In genomic region chr11:116276051-116277044, GRCh38 we compare ENCODE assay signal across 1 cellular context.
TF ChIP-seq lines count a peak whose summit lies in the region.

No MANE protein-coding gene starts in this region.

TF ChIP-seq in H1, 55 proteins besides CTCF, POLR2A, EP300 and RAD21:
- TF ChIP-seq TAF7 (optimal IDR thresholded peaks at IDR 0.05; ENCODE audit: borderline replicate concordance, low read depth, low read length) (peak; percentile 22), ATF3 (IDR thresholded peaks at IDR 0.05; ENCODE audit: insufficient read depth, low read depth, low read length) (0 out of 2 replicates have a peak, but pooled peaks have one; percentile 21), CHD7 (IDR thresholded peaks at IDR 0.05; ENCODE audit: insufficient replicate concordance, low read length) (no peak), KDM4A (IDR thresholded peaks at IDR 0.05; ENCODE audit: low read depth, low read length, severe bottlenecking) (peak; percentile 98), CBX8 (IDR thresholded peaks at IDR 0.05; ENCODE audit: borderline replicate concordance, low read depth, low read length) (no peak), PHF8 (conservative IDR thresholded peaks at IDR 0.05; ENCODE audit: low read depth, low read length) (peak; percentile 60), SIN3A (conservative IDR thresholded peaks at IDR 0.05 in 1 of 2, IDR thresholded peaks at IDR 0.05 in 1 of 2; ENCODE audit: low read depth in 1 of 2, low read length in 2 of 2) (0 out of 4 replicates have a peak, but pooled peaks of 1 of the 2 experiments have one; percentile 59), USF2 (IDR thresholded peaks at IDR 0.05; ENCODE audit: low read length) (0 out of 2 replicates have a peak, but pooled peaks have one; percentile 12), BACH1 (IDR thresholded peaks at IDR 0.05; ENCODE audit: low read length) (0 out of 2 replicates have a peak, but pooled peaks have one; percentile 33), TCF12 (IDR thresholded peaks at IDR 0.05; ENCODE audit: low read depth, low read length) (no peak), TBP (IDR thresholded peaks at IDR 0.05; ENCODE audit: low read depth, low read length) (peak; percentile 21; the same call in 1 of the 2 replicates), CHD2 (IDR thresholded peaks at IDR 0.05; ENCODE audit: low read length) (peak; percentile 29; the same call in 1 of the 2 replicates), SP2 (IDR thresholded peaks at IDR 0.05; ENCODE audit: low read length) (peak; percentile 81), CEBPB (IDR thresholded peaks at IDR 0.05; ENCODE audit: low read depth, low read length) (peak; percentile 33; the same call in 1 of the 2 replicates), YY1 (IDR thresholded peaks at IDR 0.05; ENCODE audit: low read depth, low read length) (0 out of 2 replicates have a peak, but pooled peaks have one; percentile 53), BRCA1 (IDR thresholded peaks at IDR 0.05; ENCODE audit: low read depth, low read length) (0 out of 2 replicates have a peak, but pooled peaks have one; percentile 3), HDAC2 (IDR thresholded peaks at IDR 0.05; ENCODE audit: borderline replicate concordance in 1 of 2, low read depth in 2 of 2, low read length in 2 of 2) (no peak), CBX5 (IDR thresholded peaks at IDR 0.05; ENCODE audit: low read depth, low read length) (no peak), SRF (IDR thresholded peaks at IDR 0.05; ENCODE audit: low read depth, low read length) (no peak), SP4 (IDR thresholded peaks at IDR 0.05; ENCODE audit: low read length) (0 out of 2 replicates have a peak, but pooled peaks have one; percentile 45), JUN (IDR thresholded peaks at IDR 0.05; ENCODE audit: low read depth, low read length) (no peak), EGR1 (IDR thresholded peaks at IDR 0.05; ENCODE audit: borderline replicate concordance, low read depth, low read length) (peak; percentile 29; the same call in 1 of the 2 replicates), ASH2L (IDR thresholded peaks at IDR 0.05; ENCODE audit: low read length) (peak; percentile 61), CREB1 (IDR thresholded peaks at IDR 0.05) (peak; percentile 41; the same call in 1 of the 2 replicates), JUND (IDR thresholded peaks at IDR 0.05; ENCODE audit: low read length) (peak; percentile 38; the same call in 1 of the 2 replicates), ZNF274 (IDR thresholded peaks at IDR 0.05; ENCODE audit: borderline replicate concordance, extremely low read depth, low read length) (no peak), MAX (IDR thresholded peaks at IDR 0.05) (peak; percentile 70; the same call in 1 of the 2 replicates)
